3 cellular contexts compared by ENCODE assay signal in genomic region chr9:22265534-22265933, GRCh38.
"Had no signal": no experiment of that assay in that cellular context is flagged by ENCODE, and none has a peak within 500 bp of the region (broad histone marks: within the 10 kb centered on the region; RNA-seq: fewer than 3 reads in every experiment).

No MANE protein-coding gene starts in this region.

- H3K4me3 ChIP-seq: GM12878 had no signal

- DNase-seq: GDM1, GF-D8 had no signal
